10 cellular contexts compared by ENCODE assay signal in genomic region chr2:240722376-240722775, GRCh38. TPM values are rescaled to one million over a fixed set of nuclear protein-coding genes. Genes with fewer than 3 reads are reported as not detected.
"Had no signal": no experiment of that assay in that cellular context is flagged by ENCODE, and none has a peak within 500 bp of the region (broad histone marks: within the 10 kb centered on the region; RNA-seq: fewer than 3 reads in every experiment).

No MANE protein-coding gene starts in this region.

- H3K4me1 ChIP-seq: HAP-1 had no signal

- ATAC-seq: GM23338 had no signal

- H3K27ac ChIP-seq: GM23248 had no signal

- H3K4me2 ChIP-seq: GM23338 had no signal

- DNase-seq: GM23248, GOT3, H7, H9, HCEC 1CT, HFFc6 had no signal

- H2AFZ ChIP-seq: GM23248, GM23338 had no signal

- H3K4me3 ChIP-seq: GM23248, GM23338, HAP-1 had no signal

- H3K9me3 ChIP-seq: HAP-1 had no signal

- H3K9ac ChIP-seq: GM23248 had no signal

RNA-seq across cellular contexts. Expression of gene AQP12A, which starts 30.7 kb away (rescaled TPM):
- total RNA-seq: GM23248, GM23338, H1, H4, H7, H9, HFFc6 had no signal
- polyA plus RNA-seq: GM23248, GM23338, H1 had no signal

RNA-seq across cellular contexts. Expression of gene AQP12B, which starts 39.7 kb away (rescaled TPM):
- total RNA-seq: GM23248, GM23338, H1, H4, H7, H9, HFFc6 had no signal
- polyA plus RNA-seq: GM23248, GM23338, H1 had no signal
